Comparison of ENCODE assay signal across 1 cellular context in genomic region chr12:10189653-10190052, GRCh38.
TF ChIP-seq lines count a peak whose summit lies in the region.

No MANE protein-coding gene starts in this region.

TF ChIP-seq in HepG2, 621 proteins besides CTCF, POLR2A, EP300 and RAD21:
- no peak for TF ChIP-seq ZNF547 (CRISPR knock-in tag; IDR thresholded peaks at IDR 0.05)
- TF ChIP-seq LRRFIP1 (CRISPR knock-in tag; conservative IDR thresholded peaks at IDR 0.05) = no peak
